1 cellular context compared by ENCODE assay signal in the genomic region with DNA sequence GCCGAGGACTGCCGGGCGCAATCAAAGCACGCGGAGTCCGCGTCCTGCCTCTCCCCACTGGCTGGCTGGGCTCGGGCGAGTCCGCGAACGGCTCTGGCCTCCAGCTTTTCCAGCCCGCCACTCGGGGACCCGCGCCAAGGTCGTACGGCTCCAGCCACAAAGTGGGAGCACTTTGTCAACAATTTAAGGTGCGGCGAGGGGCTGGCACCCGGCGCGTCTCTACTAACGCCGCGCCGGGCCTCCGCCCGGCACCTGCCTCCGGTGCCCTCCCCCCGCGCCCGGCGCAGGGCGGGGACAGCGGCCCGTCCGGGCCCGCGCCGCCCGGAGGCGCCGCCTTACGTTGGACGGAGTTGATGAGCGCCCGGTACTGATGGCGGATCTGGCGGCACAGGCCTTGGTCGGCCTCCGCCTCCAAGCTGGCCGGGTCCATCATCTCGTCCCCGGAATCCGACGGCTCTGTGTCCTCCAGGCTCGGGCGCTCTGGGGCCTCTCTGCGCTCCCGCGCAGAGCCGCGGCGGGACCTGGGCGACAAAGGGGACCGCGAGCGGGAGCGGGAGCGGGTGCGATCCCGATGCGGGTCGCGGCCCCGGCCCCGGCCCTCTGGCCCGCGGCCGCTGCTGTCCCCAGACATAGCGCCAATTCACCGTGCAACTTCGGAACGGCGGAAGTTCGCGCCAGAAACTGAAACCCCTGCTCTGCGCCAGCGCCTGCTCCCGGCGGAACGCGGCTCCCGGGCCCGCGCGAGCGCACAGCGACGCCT.
A peak's percentile ranks its signal among the peaks of the same experiment; 100 is the strongest.
TF ChIP-seq lines count a peak whose summit lies in the region.

A gene with protein sequence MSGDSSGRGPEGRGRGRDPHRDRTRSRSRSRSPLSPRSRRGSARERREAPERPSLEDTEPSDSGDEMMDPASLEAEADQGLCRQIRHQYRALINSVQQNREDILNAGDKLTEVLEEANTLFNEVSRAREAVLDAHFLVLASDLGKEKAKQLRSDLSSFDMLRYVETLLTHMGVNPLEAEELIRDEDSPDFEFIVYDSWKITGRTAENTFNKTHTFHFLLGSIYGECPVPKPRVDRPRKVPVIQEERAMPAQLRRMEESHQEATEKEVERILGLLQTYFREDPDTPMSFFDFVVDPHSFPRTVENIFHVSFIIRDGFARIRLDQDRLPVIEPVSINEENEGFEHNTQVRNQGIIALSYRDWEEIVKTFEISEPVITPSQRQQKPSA (minus strand): TSS at position 683 of the 760 bp plus-strand sequence. CDS start 52 bp downstream, at position 631.

TF ChIP-seq in HepG2, 621 proteins besides CTCF, POLR2A, EP300 and RAD21 (continued from another document and continues in another):
- TF ChIP-seq HOXA5 (CRISPR knock-in tag; IDR thresholded peaks at IDR 0.05) (peak; percentile 68), SATB2 (CRISPR knock-in tag; IDR thresholded peaks at IDR 0.05) (no peak; the same call in 1 of the 2 replicates), GATA4 (IDR thresholded peaks at IDR 0.05; ENCODE audit: borderline replicate concordance, low read depth) (no peak), MED1 (CRISPR knock-in tag; IDR thresholded peaks at IDR 0.05) (peak; percentile 67), SIN3A (IDR thresholded peaks at IDR 0.05; ENCODE audit: borderline replicate concordance, low read depth, low read length) (peak; percentile 62; the same call in 1 of the 2 replicates), PHF8 (CRISPR knock-in tag; IDR thresholded peaks at IDR 0.05) (peak; percentile 86), TCF12 (IDR thresholded peaks at IDR 0.05) (no peak), TCF12 (CRISPR knock-in tag; IDR thresholded peaks at IDR 0.05) (no peak), LCORL (IDR thresholded peaks at IDR 0.05) (no peak), LCORL (CRISPR knock-in tag; IDR thresholded peaks at IDR 0.05) (no peak), ZNF766 (CRISPR knock-in tag; IDR thresholded peaks at IDR 0.05; ENCODE audit: borderline replicate concordance) (0 out of 2 replicates have a peak, but pooled peaks have one; percentile 37), TARDBP (CRISPR knock-in tag; IDR thresholded peaks at IDR 0.05) (peak; percentile 79), CBFB (CRISPR knock-in tag; IDR thresholded peaks at IDR 0.05) (peak; percentile 40; the same call in 1 of the 2 replicates), ISL2 (CRISPR knock-in tag; IDR thresholded peaks at IDR 0.05) (peak; percentile 44; the same call in 1 of the 2 replicates), ADNP (CRISPR knock-in tag; IDR thresholded peaks at IDR 0.05) (no peak), TCF7L2 (IDR thresholded peaks at IDR 0.05; ENCODE audit: low read depth, low read length) (no peak), ZMAT3 (CRISPR knock-in tag; conservative IDR thresholded peaks at IDR 0.05) (peak; percentile 69; the same call in 1 of the 2 replicates), CSRNP1 (CRISPR knock-in tag; IDR thresholded peaks at IDR 0.05) (no peak; the same call in 1 of the 2 replicates), SAP130 (CRISPR knock-in tag; IDR thresholded peaks at IDR 0.05; ENCODE audit: low read depth) (peak; percentile 80), ZNF713 (CRISPR knock-in tag; IDR thresholded peaks at IDR 0.05) (no peak), ZBTB40 (IDR thresholded peaks at IDR 0.05) (no peak), ZBTB40 (CRISPR knock-in tag; IDR thresholded peaks at IDR 0.05) (0 out of 2 replicates have a peak, but pooled peaks have one; percentile 25), ZNF570 (CRISPR knock-in tag; IDR thresholded peaks at IDR 0.05; ENCODE audit: borderline replicate concordance) (no peak), TGIF2 (CRISPR knock-in tag; IDR thresholded peaks at IDR 0.05) (peak; percentile 37), KLF9 (CRISPR knock-in tag; IDR thresholded peaks at IDR 0.05; ENCODE audit: low read depth) (no peak), KLF15 (CRISPR knock-in tag; IDR thresholded peaks at IDR 0.05; ENCODE audit: borderline replicate concordance) (no peak), ZNF17 (CRISPR knock-in tag; IDR thresholded peaks at IDR 0.05) (no peak), CAMTA2 (CRISPR knock-in tag; IDR thresholded peaks at IDR 0.05; ENCODE audit: borderline replicate concordance) (0 out of 2 replicates have a peak, but pooled peaks have one; percentile 51), ZNF781 (CRISPR knock-in tag; IDR thresholded peaks at IDR 0.05; ENCODE audit: borderline replicate concordance, not compliant biosample characterization) (peak; percentile 41), NFKBIZ (CRISPR knock-in tag; IDR thresholded peaks at IDR 0.05) (no peak), ZNF441 (CRISPR knock-in tag; IDR thresholded peaks at IDR 0.05; ENCODE audit: borderline replicate concordance) (peak; percentile 40)
- TF ChIP-seq, protein P1, sequence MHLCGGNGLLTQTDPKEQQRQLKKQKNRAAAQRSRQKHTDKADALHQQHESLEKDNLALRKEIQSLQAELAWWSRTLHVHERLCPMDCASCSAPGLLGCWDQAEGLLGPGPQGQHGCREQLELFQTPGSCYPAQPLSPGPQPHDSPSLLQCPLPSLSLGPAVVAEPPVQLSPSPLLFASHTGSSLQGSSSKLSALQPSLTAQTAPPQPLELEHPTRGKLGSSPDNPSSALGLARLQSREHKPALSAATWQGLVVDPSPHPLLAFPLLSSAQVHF (CRISPR knock-in tag; IDR thresholded peaks at IDR 0.05) = no peak
- TF ChIP-seq, protein P2, sequence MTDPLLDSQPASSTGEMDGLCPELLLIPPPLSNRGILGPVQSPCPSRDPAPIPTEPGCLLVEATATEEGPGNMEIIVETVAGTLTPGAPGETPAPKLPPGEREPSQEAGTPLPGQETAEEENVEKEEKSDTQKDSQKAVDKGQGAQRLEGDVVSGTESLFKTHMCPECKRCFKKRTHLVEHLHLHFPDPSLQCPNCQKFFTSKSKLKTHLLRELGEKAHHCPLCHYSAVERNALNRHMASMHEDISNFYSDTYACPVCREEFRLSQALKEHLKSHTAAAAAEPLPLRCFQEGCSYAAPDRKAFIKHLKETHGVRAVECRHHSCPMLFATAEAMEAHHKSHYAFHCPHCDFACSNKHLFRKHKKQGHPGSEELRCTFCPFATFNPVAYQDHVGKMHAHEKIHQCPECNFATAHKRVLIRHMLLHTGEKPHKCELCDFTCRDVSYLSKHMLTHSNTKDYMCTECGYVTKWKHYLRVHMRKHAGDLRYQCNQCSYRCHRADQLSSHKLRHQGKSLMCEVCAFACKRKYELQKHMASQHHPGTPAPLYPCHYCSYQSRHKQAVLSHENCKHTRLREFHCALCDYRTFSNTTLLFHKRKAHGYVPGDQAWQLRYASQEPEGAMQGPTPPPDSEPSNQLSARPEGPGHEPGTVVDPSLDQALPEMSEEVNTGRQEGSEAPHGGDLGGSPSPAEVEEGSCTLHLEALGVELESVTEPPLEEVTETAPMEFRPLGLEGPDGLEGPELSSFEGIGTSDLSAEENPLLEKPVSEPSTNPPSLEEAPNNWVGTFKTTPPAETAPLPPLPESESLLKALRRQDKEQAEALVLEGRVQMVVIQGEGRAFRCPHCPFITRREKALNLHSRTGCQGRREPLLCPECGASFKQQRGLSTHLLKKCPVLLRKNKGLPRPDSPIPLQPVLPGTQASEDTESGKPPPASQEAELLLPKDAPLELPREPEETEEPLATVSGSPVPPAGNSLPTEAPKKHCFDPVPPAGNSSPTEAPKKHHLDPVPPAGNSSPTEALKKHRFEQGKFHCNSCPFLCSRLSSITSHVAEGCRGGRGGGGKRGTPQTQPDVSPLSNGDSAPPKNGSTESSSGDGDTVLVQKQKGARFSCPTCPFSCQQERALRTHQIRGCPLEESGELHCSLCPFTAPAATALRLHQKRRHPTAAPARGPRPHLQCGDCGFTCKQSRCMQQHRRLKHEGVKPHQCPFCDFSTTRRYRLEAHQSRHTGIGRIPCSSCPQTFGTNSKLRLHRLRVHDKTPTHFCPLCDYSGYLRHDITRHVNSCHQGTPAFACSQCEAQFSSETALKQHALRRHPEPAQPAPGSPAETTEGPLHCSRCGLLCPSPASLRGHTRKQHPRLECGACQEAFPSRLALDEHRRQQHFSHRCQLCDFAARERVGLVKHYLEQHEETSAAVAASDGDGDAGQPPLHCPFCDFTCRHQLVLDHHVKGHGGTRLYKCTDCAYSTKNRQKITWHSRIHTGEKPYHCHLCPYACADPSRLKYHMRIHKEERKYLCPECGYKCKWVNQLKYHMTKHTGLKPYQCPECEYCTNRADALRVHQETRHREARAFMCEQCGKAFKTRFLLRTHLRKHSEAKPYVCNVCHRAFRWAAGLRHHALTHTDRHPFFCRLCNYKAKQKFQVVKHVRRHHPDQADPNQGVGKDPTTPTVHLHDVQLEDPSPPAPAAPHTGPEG (CRISPR knock-in tag; IDR thresholded peaks at IDR 0.05) = no peak; the same call in 1 of the 2 replicates
